Comparison of ENCODE assay signal across 11 cellular contexts in the genomic region with DNA sequence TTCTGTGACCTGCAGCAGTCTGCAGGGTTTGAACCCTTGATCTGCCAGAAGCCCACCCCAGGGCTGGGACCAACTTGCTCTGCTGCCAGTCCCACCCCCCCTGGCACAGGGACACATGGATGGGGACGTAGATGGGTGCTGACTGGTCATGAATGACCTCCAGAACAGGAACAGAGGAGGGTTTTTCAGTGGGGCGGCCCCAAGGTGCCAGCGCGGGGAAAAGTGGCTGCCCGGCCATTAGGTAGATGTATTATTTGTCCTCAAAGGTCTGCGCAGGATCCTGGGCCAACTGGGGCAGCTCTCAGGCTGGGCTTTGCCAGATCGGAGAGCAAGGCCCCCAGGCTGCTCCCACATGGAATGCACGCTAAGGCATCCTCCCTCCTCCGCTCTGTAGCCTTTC.
"Had no signal": no experiment of that assay in that cellular context is flagged by ENCODE, and none has a peak within 500 bp of the region (broad histone marks: within the 10 kb centered on the region; RNA-seq: fewer than 3 reads in every experiment).

No MANE protein-coding gene starts in this region.

- H3K4me3 Mint-ChIP-seq: activated CD8-positive, alpha-beta T cell treated with anti-CD3 and anti-CD28 coated beads for 36 hours; activated T-helper 1 cell treated with anti-CD3 and anti-CD28 coated beads, Interleukin-12 subunit alpha, Interleukin-12 subunit beta, Interleukin-2, Interleukin-4 antibody, amounts not matched to agents 30 ng/mL and 10 ng/mL and 1 ng/mL, durations not matched to agents 14 hours and 24 hours and 36 hours; stimulated activated naive B cell treated with anti-CD40 and anti-IgM and Interleukin-4, amounts not matched to agents 10 μg/mL and 1 μg/mL and 100 μg/mL, for 72 hours; T-helper 1 cell treated with Interleukin-12 subunit alpha and Interleukin-12 subunit beta and Interleukin-4 antibody, amounts not matched to agents 30 μg/mL and 1 μg/mL, for 36 hours had no signal

- H3K36me3 Mint-ChIP-seq: stimulated activated naive B cell treated with anti-CD40 and anti-IgM and Interleukin-4, amounts not matched to agents 10 μg/mL and 1 μg/mL and 100 μg/mL, for 72 hours had no signal

- ATAC-seq: stimulated activated naive B cell treated with anti-CD40 and anti-IgM and Interleukin-4, amounts not matched to agents 10 μg/mL and 1 μg/mL and 100 μg/mL, for 72 hours had no signal

- H3K27ac Mint-ChIP-seq: activated CD8-positive, alpha-beta T cell treated with anti-CD3 and anti-CD28 coated beads for 36 hours; activated T-helper 1 cell treated with anti-CD3 and anti-CD28 coated beads, Interleukin-12 subunit alpha, Interleukin-12 subunit beta, Interleukin-2, Interleukin-4 antibody, amounts not matched to agents 30 ng/mL and 10 ng/mL and 1 ng/mL, durations not matched to agents 14 hours and 24 hours and 36 hours; stimulated activated naive B cell treated with anti-CD40 and anti-IgM and Interleukin-4, amounts not matched to agents 10 μg/mL and 1 μg/mL and 100 μg/mL, for 72 hours; T-helper 1 cell treated with Interleukin-12 subunit alpha and Interleukin-12 subunit beta and Interleukin-4 antibody, amounts not matched to agents 30 μg/mL and 1 μg/mL, for 36 hours had no signal

- H3K9me3 Mint-ChIP-seq: activated CD8-positive, alpha-beta T cell treated with anti-CD3 and anti-CD28 coated beads for 36 hours; activated T-helper 1 cell treated with anti-CD3 and anti-CD28 coated beads, Interleukin-12 subunit alpha, Interleukin-12 subunit beta, Interleukin-2, Interleukin-4 antibody, amounts not matched to agents 30 ng/mL and 10 ng/mL and 1 ng/mL, durations not matched to agents 14 hours and 24 hours and 36 hours; stimulated activated naive B cell treated with anti-CD40 and anti-IgM and Interleukin-4, amounts not matched to agents 10 μg/mL and 1 μg/mL and 100 μg/mL, for 72 hours; T-helper 1 cell treated with Interleukin-12 subunit alpha and Interleukin-12 subunit beta and Interleukin-4 antibody, amounts not matched to agents 30 μg/mL and 1 μg/mL, for 36 hours had no signal

- DNase-seq: activated naive CD4-positive, alpha-beta T cell treated with Interleukin-2 at 50 U/mL for 16 hours; foreskin fibroblast; glutamatergic neuron; retina; stimulated activated CD4-positive, alpha-beta T cell treated with anti-CD3 and anti-CD28 coated beads, Interleukin-2, amount 100 ng/mL, for 48 hours; stimulated activated naive B cell treated with anti-CD40 and anti-IgM and Interleukin-4, amounts not matched to agents 10 μg/mL and 1 μg/mL and 100 μg/mL, for 72 hours; thyroid gland; WERI-Rb-1 had no signal
